In genomic region chr4:141027421-141027820, GRCh38 we compare ENCODE assay signal across 18 cellular contexts.
A peak's percentile ranks its signal among the peaks of the same experiment; 100 is the strongest.
DNase-seq lines count a peak whose midpoint lies in the region; ATAC-seq, FAIRE-seq and TF ChIP-seq lines count a peak whose summit lies in the region.
"Had no signal": no experiment of that assay in that cellular context is flagged by ENCODE, and none has a peak within 500 bp of the region (broad histone marks: within the 10 kb centered on the region; RNA-seq: fewer than 3 reads in every experiment).

No MANE protein-coding gene starts in this region.

- no peaks in the 10 kb centered on the region for H3K27me3 ChIP-seq in astrocyte (ENCODE audit: insufficient read depth, low read length)

- DNase-seq in DMS153 (lab: John Stamatoyannopoulos, UW) (peak; percentile 83), LNCaP clone FGC (ENCODE audit: low read depth) (peak; percentile 88), astrocyte (ENCODE audit: low read depth) (peak; percentile 47), left lobe of liver (ENCODE audit: low spot score) (no peak), OCI-M2 (lab: John Stamatoyannopoulos, UW; ENCODE audit: unreplicated experiment) (no peak), T-helper 1 cell (no peak), T-helper 2 cell (no peak)
- DNase-seq in activated CD4-positive, alpha-beta memory T cell treated with anti-CD3 and anti-CD28 coated beads, Interleukin-2, amount 10 ng/mL, durations not matched to agents 7 days and 5 days: no peak
- DNase-seq: activated CD8-positive, alpha-beta T cell treated with anti-CD3 and anti-CD28 coated beads for 36 hours; dermis blood vessel endothelial cell; hippocampal formation; KBM-7; mucosa of descending colon; NCI-H774 had no signal

- H3K4me2 ChIP-seq in astrocyte (ENCODE audit: low read length): peak overlapping the region; percentile 32

- POLR2A ChIA-PET in activated CD4-positive, alpha-beta memory T cell treated with anti-CD3 and anti-CD28 coated beads, Interleukin-2, amount 10 ng/mL, durations not matched to agents 7 days and 5 days (lab: Charles Lee): no interaction called here

- ATAC-seq in left lobe of liver: peak; percentile 94
- ATAC-seq: activated CD8-positive, alpha-beta T cell treated with anti-CD3 and anti-CD28 coated beads for 36 hours; activated naive CD4-positive, alpha-beta T cell treated with anti-CD3 and anti-CD28 coated beads, Interleukin-2, amount 50 U/mL, for 72 hours; mucosa of descending colon had no signal

- H3K27me3 Mint-ChIP-seq in astrocyte (ENCODE audit: low read depth, unreplicated experiment): no peaks in the 10 kb centered on the region
- H3K27me3 Mint-ChIP-seq in activated CD4-positive, alpha-beta memory T cell treated with anti-CD3 and anti-CD28 coated beads, Interleukin-2, amount 10 ng/mL, durations not matched to agents 7 days and 5 days: no peaks in the 10 kb centered on the region
- H3K27me3 Mint-ChIP-seq: activated CD8-positive, alpha-beta T cell treated with anti-CD3 and anti-CD28 coated beads for 36 hours had no signal

- FAIRE-seq in astrocyte (lab: Jason Lieb, UNC): no peak
- FAIRE-seq: H1 had no signal

- H3K36me3 ChIP-seq in astrocyte (ENCODE audit: insufficient read depth, low read length): no peaks in the 10 kb centered on the region

- H3K27ac Mint-ChIP-seq in astrocyte (ENCODE audit: unreplicated experiment): no peak overlapping the region
- no peak overlapping the region for H3K27ac Mint-ChIP-seq in activated CD4-positive, alpha-beta memory T cell treated with anti-CD3 and anti-CD28 coated beads, Interleukin-2, amount 10 ng/mL, durations not matched to agents 7 days and 5 days
- H3K27ac Mint-ChIP-seq: activated CD8-positive, alpha-beta T cell treated with anti-CD3 and anti-CD28 coated beads for 36 hours; activated naive CD4-positive, alpha-beta T cell treated with anti-CD3 and anti-CD28 coated beads, Interleukin-2, amount 50 U/mL, for 72 hours had no signal

- H3K4me1 Mint-ChIP-seq in astrocyte (ENCODE audit: low read depth, unreplicated experiment): peaks cover 2% of the 10 kb centered on the region
- H3K4me1 Mint-ChIP-seq in activated CD4-positive, alpha-beta memory T cell treated with anti-CD3 and anti-CD28 coated beads, Interleukin-2, amount 10 ng/mL, durations not matched to agents 7 days and 5 days: no peaks in the 10 kb centered on the region

- H3K4me3 ChIP-seq in LNCaP clone FGC (ENCODE audit: low read depth, low read length) (no peak overlapping the region), astrocyte (ENCODE audit: insufficient read depth, low read depth, low read length) (no peak overlapping the region)
- H3K4me3 ChIP-seq: mucosa of descending colon, skin epidermis had no signal

- peaks cover 14% of the 10 kb centered on the region for H3K4me1 ChIP-seq in astrocyte (ENCODE audit: insufficient read depth, low read length)

- TF ChIP-seq CTCF in LNCaP clone FGC (IDR thresholded peaks at IDR 0.05; ENCODE audit: control insufficient read depth, extremely low read depth, insufficient read depth) (no peak), astrocyte (IDR thresholded peaks at IDR 0.05; ENCODE audit: insufficient read depth, low read depth, low read length) (no peak)

- no peak overlapping the region for H3K27ac ChIP-seq in astrocyte (ENCODE audit: low read depth, low read length)
- H3K27ac ChIP-seq: C4-2B, skin epidermis had no signal

- CTCF ChIA-PET in activated CD4-positive, alpha-beta memory T cell treated with anti-CD3 and anti-CD28 coated beads, Interleukin-2, amount 10 ng/mL, durations not matched to agents 7 days and 5 days (lab: Charles Lee): no interaction called here

- H3K4me3 Mint-ChIP-seq in astrocyte (ENCODE audit: unreplicated experiment): no peak overlapping the region
- no peak overlapping the region for H3K4me3 Mint-ChIP-seq in activated CD4-positive, alpha-beta memory T cell treated with anti-CD3 and anti-CD28 coated beads, Interleukin-2, amount 10 ng/mL, durations not matched to agents 7 days and 5 days
- H3K4me3 Mint-ChIP-seq: activated CD8-positive, alpha-beta T cell treated with anti-CD3 and anti-CD28 coated beads for 36 hours had no signal

- no peaks in the 10 kb centered on the region for H3K9me3 ChIP-seq in astrocyte (ENCODE audit: insufficient read depth, low read depth, low read length)
- H3K9me3 ChIP-seq: mucosa of descending colon had no signal

- H3K79me2 ChIP-seq in astrocyte (ENCODE audit: insufficient read depth, low read length): no peaks in the 10 kb centered on the region

- H3K36me3 Mint-ChIP-seq in astrocyte (ENCODE audit: low read depth, unreplicated experiment): no peaks in the 10 kb centered on the region
- H3K36me3 Mint-ChIP-seq in activated CD4-positive, alpha-beta memory T cell treated with anti-CD3 and anti-CD28 coated beads, Interleukin-2, amount 10 ng/mL, durations not matched to agents 7 days and 5 days (ENCODE audit: low read depth): no peaks in the 10 kb centered on the region
- H3K36me3 Mint-ChIP-seq: activated naive CD4-positive, alpha-beta T cell treated with anti-CD3 and anti-CD28 coated beads, Interleukin-2, amount 50 U/mL, for 72 hours had no signal

- H3K9me3 Mint-ChIP-seq in astrocyte (ENCODE audit: unreplicated experiment): no peaks in the 10 kb centered on the region
- no peaks in the 10 kb centered on the region for H3K9me3 Mint-ChIP-seq in activated CD4-positive, alpha-beta memory T cell treated with anti-CD3 and anti-CD28 coated beads, Interleukin-2, amount 10 ng/mL, durations not matched to agents 7 days and 5 days
- H3K9me3 Mint-ChIP-seq: activated CD8-positive, alpha-beta T cell treated with anti-CD3 and anti-CD28 coated beads for 36 hours; activated naive CD4-positive, alpha-beta T cell treated with anti-CD3 and anti-CD28 coated beads, Interleukin-2, amount 50 U/mL, for 72 hours had no signal

- no peak overlapping the region for H2AFZ ChIP-seq in astrocyte (ENCODE audit: low read depth, low read length)

- no peak overlapping the region for H3K9ac ChIP-seq in astrocyte (ENCODE audit: low read length)

- no peaks in the 10 kb centered on the region for H4K20me1 ChIP-seq in astrocyte (ENCODE audit: insufficient read depth, low read length)

Comparison
In these comparisons a context has a peak if more than half of its experiments do, and no peak if none do; other contexts are left out.
1. DNase-seq: peak in DMS153 (single experiment), LNCaP clone FGC (single experiment) and astrocyte (single experiment); none in left lobe of liver (single experiment), OCI-M2 (single experiment), T-helper 1 cell (0 of 5), activated CD4-positive, alpha-beta memory T cell treated with anti-CD3 and anti-CD28 coated beads, Interleukin-2, amount 10 ng/mL, durations not matched to agents 7 days and 5 days (single experiment) and T-helper 2 cell (0 of 5).